In the genomic region with DNA sequence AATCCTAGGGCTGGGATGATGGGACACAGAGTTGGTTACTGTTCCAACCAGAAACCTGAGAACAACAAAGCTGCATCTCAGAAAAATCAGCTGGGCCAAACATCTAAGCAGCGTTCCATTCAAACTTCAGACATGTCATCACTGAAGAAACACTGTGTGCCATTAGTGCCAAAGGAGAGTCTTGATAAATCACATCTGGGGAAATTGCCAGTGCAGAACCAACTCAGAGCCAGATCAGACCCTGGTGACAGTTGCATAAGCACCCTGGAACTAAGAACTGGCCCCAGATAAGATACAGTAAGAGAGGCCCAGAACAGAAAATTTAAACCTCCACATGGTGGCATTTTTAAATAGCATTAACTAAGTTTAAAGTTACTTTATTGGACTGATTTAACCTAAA, we compare ENCODE assay signal across 31 cellular contexts.
"Had no signal": no experiment of that assay in that cellular context is flagged by ENCODE, and none has a peak within 500 bp of the region (broad histone marks: within the 10 kb centered on the region; RNA-seq: fewer than 3 reads in every experiment).

No MANE protein-coding gene starts in this region.

- H3K4me1 ChIP-seq: adrenal gland, body of pancreas, stomach, suprapubic skin, tibial nerve had no signal

- DNase-seq: activated CD4-positive, alpha-beta T cell treated with anti-CD3 and anti-CD28 coated beads for 48 hours; activated CD4-positive, alpha-beta T cell treated with anti-CD3 and anti-CD28 coated beads, Interleukin-2, amount 50 U/mL, for 48 hours; activated CD8-positive, alpha-beta memory T cell treated with anti-CD3 and anti-CD28 coated beads, Interleukin-2, amount 50 U/mL, for 4 hours; activated effector memory CD4-positive, alpha-beta T cell treated with anti-CD3 and anti-CD28 coated beads, Interleukin-2, amount 50 U/mL, for 16 hours; activated naive CD4-positive, alpha-beta T cell treated with anti-CD3 and anti-CD28 coated beads for 36 hours; activated naive CD8-positive, alpha-beta T cell treated with anti-CD3 and anti-CD28 coated beads for 36 hours; activated T-cell treated with anti-CD3 and anti-CD28 coated beads, Interleukin-2, amount 50 U/mL, for 1 hour; adrenal gland; aorta; body of pancreas; dorsolateral prefrontal cortex; effector memory CD4-positive, alpha-beta T cell; mammary epithelial cell; posterior cingulate gyrus; small intestine; stimulated activated CD4-positive, alpha-beta T cell treated with anti-CD3 and anti-CD28 coated beads, Interleukin-4, amount 100 ng/mL, for 4 hours; stimulated activated CD8-positive, alpha-beta memory T cell treated with anti-CD3 and anti-CD28 coated beads, Interleukin-4, amount 100 ng/mL, for 48 hours; stomach; SW 1271; T-helper 9 cell; WERI-Rb-1 had no signal

- H3K27ac ChIP-seq: adrenal gland, body of pancreas, cardiac muscle cell, coronary artery, dorsolateral prefrontal cortex, stomach, suprapubic skin, tibial nerve, WERI-Rb-1 had no signal

- H3K9me3 ChIP-seq: adrenal gland, body of pancreas, stomach, suprapubic skin, tibial nerve had no signal

- H3K27me3 ChIP-seq: adrenal gland, body of pancreas, cardiac muscle cell, dorsolateral prefrontal cortex, stomach, suprapubic skin, tibial nerve had no signal

- H3K36me3 ChIP-seq: adrenal gland, cardiac muscle cell, stomach, suprapubic skin, tibial nerve, WERI-Rb-1 had no signal

- ATAC-seq: activated CD4-positive, CD25-positive, alpha-beta regulatory T cell treated with anti-CD3 and anti-CD28 coated beads, Interleukin-2, amount 50 U/mL, for 24 hours; body of pancreas; sciatic nerve; stimulated activated memory B cell treated with anti-CD40 and anti-IgM and Interleukin-4, amounts not matched to agents 10 μg/mL and 1 μg/mL and 100 μg/mL, for 72 hours had no signal

- FAIRE-seq: frontal cortex, islet of Langerhans, small intestine, TTC549 had no signal

- H3K4me3 ChIP-seq: adrenal gland, body of pancreas, cardiac muscle cell, coronary artery, dorsolateral prefrontal cortex, stomach, suprapubic skin, tibial nerve had no signal
